Comparison of ENCODE assay signal across 22 cellular contexts in genomic region chr22:44963832-44964721, GRCh38. TPM values are rescaled to one million over a fixed set of nuclear protein-coding genes. Genes with fewer than 3 reads are reported as not detected.
A peak's percentile ranks its signal among the peaks of the same experiment; 100 is the strongest.
DNase-seq lines count a peak whose midpoint lies in the region; ATAC-seq and TF ChIP-seq lines count a peak whose summit lies in the region.
"Had no signal": no experiment of that assay in that cellular context is flagged by ENCODE, and none has a peak within 500 bp of the region (broad histone marks: within the 10 kb centered on the region; RNA-seq: fewer than 3 reads in every experiment).

No MANE protein-coding gene starts in this region.

- no peak for TF ChIP-seq CTCF in left ventricle myocardium inferior (IDR thresholded peaks at IDR 0.05; ENCODE audit: borderline replicate concordance)
- no peak for TF ChIP-seq CTCF in nephron progenitor cell (IDR thresholded peaks at IDR 0.05)

- H3K36me3 Mint-ChIP-seq in nephron progenitor cell (ENCODE audit: low read depth): peaks cover 22% of the 10 kb centered on the region
- no peaks in the 10 kb centered on the region for H3K36me3 Mint-ChIP-seq in stimulated activated memory B cell treated with anti-CD40 and anti-IgM and Interleukin-4, amounts not matched to agents 10 μg/mL and 1 μg/mL and 100 μg/mL, for 72 hours
- H3K36me3 Mint-ChIP-seq: CD4-positive, CD25-positive, alpha-beta regulatory T cell had no signal

- peaks cover 48% of the 10 kb centered on the region for H3K27me3 ChIP-seq in left ventricle myocardium inferior (ENCODE audit: low read depth)

- peak overlapping the region; percentile 54 for H3K27ac Mint-ChIP-seq in nephron progenitor cell
- H3K27ac Mint-ChIP-seq in stimulated activated memory B cell treated with anti-CD40 and anti-IgM and Interleukin-4, amounts not matched to agents 10 μg/mL and 1 μg/mL and 100 μg/mL, for 72 hours: no peak overlapping the region
- H3K27ac Mint-ChIP-seq: CD4-positive, CD25-positive, alpha-beta regulatory T cell had no signal

- H3K9me3 Mint-ChIP-seq in nephron progenitor cell: no peaks in the 10 kb centered on the region
- no peaks in the 10 kb centered on the region for H3K9me3 Mint-ChIP-seq in stimulated activated memory B cell treated with anti-CD40 and anti-IgM and Interleukin-4, amounts not matched to agents 10 μg/mL and 1 μg/mL and 100 μg/mL, for 72 hours

- H3K36me3 ChIP-seq in left ventricle myocardium inferior: no peaks in the 10 kb centered on the region
- H3K36me3 ChIP-seq: SJSA1 had no signal

- H3K27me3 Mint-ChIP-seq in nephron progenitor cell (ENCODE audit: low read depth, poor library complexity): no peaks in the 10 kb centered on the region
- H3K27me3 Mint-ChIP-seq in stimulated activated memory B cell treated with anti-CD40 and anti-IgM and Interleukin-4, amounts not matched to agents 10 μg/mL and 1 μg/mL and 100 μg/mL, for 72 hours: peaks cover 39% of the 10 kb centered on the region

- H3K4me1 ChIP-seq in left ventricle myocardium inferior: no peaks in the 10 kb centered on the region
- H3K4me1 ChIP-seq: SJSA1 had no signal

- intact Hi-C loops in Right ventricle myocardium inferior (cut with DNase I) (no loop called here), left ventricle myocardium inferior (cut with micrococcal nuclease) (no loop called here)

- no peak for ATAC-seq in Right ventricle myocardium inferior
- peak; percentile 18 for ATAC-seq in stimulated activated memory B cell treated with anti-CD40 and anti-IgM and Interleukin-4, amounts not matched to agents 10 μg/mL and 1 μg/mL and 100 μg/mL, for 72 hours
- ATAC-seq: HCT116 had no signal

- no peak overlapping the region for H3K4me3 Mint-ChIP-seq in nephron progenitor cell
- no peak overlapping the region for H3K4me3 Mint-ChIP-seq in stimulated activated memory B cell treated with anti-CD40 and anti-IgM and Interleukin-4, amounts not matched to agents 10 μg/mL and 1 μg/mL and 100 μg/mL, for 72 hours
- H3K4me3 Mint-ChIP-seq: CD4-positive, CD25-positive, alpha-beta regulatory T cell had no signal

- no peaks in the 10 kb centered on the region for H3K9me3 ChIP-seq in left ventricle myocardium inferior (replicated peaks)
- H3K9me3 ChIP-seq: SJSA1 had no signal

- DNase-seq in Right ventricle myocardium inferior (ENCODE audit: missing footprints) (peak; percentile 41), left ventricle myocardium inferior (no peak), astrocyte of the hippocampus (ENCODE audit: low read depth, low spot score) (peak; percentile 16), nephron progenitor cell (no peak), NCI-H2081 treated with DMSO at 0.1 percent for 48 hours (lab: John Stamatoyannopoulos, UW) (no peak), SIG-M5 (lab: John Stamatoyannopoulos, UW) (no peak), H4 (ENCODE audit: low spot score) (no peak)
- DNase-seq: 8988T; CD4-positive, CD25-positive, alpha-beta regulatory T cell; DMS153; DND-41; NCI-H1048; NCI-H1694 treated with DMSO at 0.1 percent for 48 hours; NCI-H2081; NCI-H2171; NCI-H226; NCI-H510A; NCI-H69 had no signal

- no peak overlapping the region for H3K27ac ChIP-seq in left ventricle myocardium inferior (replicated peaks)
- H3K27ac ChIP-seq: HL-60, SJSA1 had no signal

- H3K4me3 ChIP-seq in left ventricle myocardium inferior: no peak overlapping the region
- H3K4me3 ChIP-seq: SJSA1 had no signal

- peaks cover 26% of the 10 kb centered on the region for H3K4me1 Mint-ChIP-seq in nephron progenitor cell
- no peaks in the 10 kb centered on the region for H3K4me1 Mint-ChIP-seq in stimulated activated memory B cell treated with anti-CD40 and anti-IgM and Interleukin-4, amounts not matched to agents 10 μg/mL and 1 μg/mL and 100 μg/mL, for 72 hours
- H3K4me1 Mint-ChIP-seq: CD4-positive, CD25-positive, alpha-beta regulatory T cell had no signal

RNA-seq across cellular contexts. Expression of gene PHF21B, which starts 45.7 kb away (rescaled TPM):
- not detected for total RNA-seq in Right ventricle myocardium inferior
- total RNA-seq in left ventricle myocardium inferior: 0.69 TPM
- total RNA-seq in H4 (2014; rRNA removed; shearing (Covaris generic)): 0.66 and 1.8 TPM in 2 replicates
- total RNA-seq: CD4-positive, CD25-positive, alpha-beta regulatory T cell had no signal

Comparison
In these comparisons a context has a peak if more than half of its experiments do, and no peak if none do; other contexts are left out.
1. DNase-seq: peak in Right ventricle myocardium inferior (single experiment) and astrocyte of the hippocampus (single experiment); none in left ventricle myocardium inferior (single experiment), nephron progenitor cell (single experiment), NCI-H2081 treated with DMSO at 0.1 percent for 48 hours (single experiment), SIG-M5 (single experiment) and H4 (single experiment).